2 cellular contexts compared by ENCODE assay signal in the genomic region with DNA sequence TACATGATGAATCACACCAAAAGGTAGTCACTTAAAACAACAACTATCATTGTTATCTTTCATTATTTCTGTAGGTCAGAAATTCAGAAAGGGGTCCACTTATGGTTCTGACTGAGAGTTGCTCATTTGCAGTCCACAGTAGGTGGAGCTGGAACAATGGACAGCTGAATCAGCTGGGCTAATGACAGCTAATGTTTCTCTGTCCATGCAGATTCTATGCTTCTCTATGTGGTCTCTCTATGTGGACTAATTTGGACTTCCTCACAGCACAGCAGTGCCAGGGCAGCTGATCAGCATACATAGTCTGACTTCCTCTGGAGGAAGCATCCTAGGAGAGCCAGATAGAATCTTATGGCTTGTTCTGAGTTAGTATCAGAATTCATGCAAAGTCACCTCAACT.
A peak's percentile ranks its signal among the peaks of the same experiment; 100 is the strongest.
TF ChIP-seq lines count a peak whose summit lies in the region.

No MANE protein-coding gene starts in this region.

TF ChIP-seq in IMR-90, 13 proteins besides CTCF, POLR2A, EP300 and RAD21:
- no peak for TF ChIP-seq SMC3 (IDR thresholded peaks at IDR 0.05; ENCODE audit: low read depth, low read length)
- no peak for TF ChIP-seq MAZ (IDR thresholded peaks at IDR 0.05; ENCODE audit: borderline replicate concordance, low read depth, low read length)
- TF ChIP-seq FOS (IDR thresholded peaks at IDR 0.05; ENCODE audit: low read depth, low read length) = no peak
- TF ChIP-seq RFX5 (IDR thresholded peaks at IDR 0.05; ENCODE audit: low read depth, low read length) = no peak
- TF ChIP-seq NFE2L2 (IDR thresholded peaks at IDR 0.05; ENCODE audit: low read depth, low read length) = no peak
- no peak for TF ChIP-seq MXI1 (IDR thresholded peaks at IDR 0.05; ENCODE audit: borderline replicate concordance, low read depth, low read length)
- no peak for TF ChIP-seq BHLHE40 (IDR thresholded peaks at IDR 0.05; ENCODE audit: low read depth, low read length)
- TF ChIP-seq CHD1 (IDR thresholded peaks at IDR 0.05; ENCODE audit: low read depth, low read length) = no peak
- no peak for TF ChIP-seq RCOR1 (IDR thresholded peaks at IDR 0.05; ENCODE audit: insufficient replicate concordance, low read length)
- TF ChIP-seq CEBPB (IDR thresholded peaks at IDR 0.05; ENCODE audit: low read depth, low read length) = no peak
- TF ChIP-seq, protein P1, sequence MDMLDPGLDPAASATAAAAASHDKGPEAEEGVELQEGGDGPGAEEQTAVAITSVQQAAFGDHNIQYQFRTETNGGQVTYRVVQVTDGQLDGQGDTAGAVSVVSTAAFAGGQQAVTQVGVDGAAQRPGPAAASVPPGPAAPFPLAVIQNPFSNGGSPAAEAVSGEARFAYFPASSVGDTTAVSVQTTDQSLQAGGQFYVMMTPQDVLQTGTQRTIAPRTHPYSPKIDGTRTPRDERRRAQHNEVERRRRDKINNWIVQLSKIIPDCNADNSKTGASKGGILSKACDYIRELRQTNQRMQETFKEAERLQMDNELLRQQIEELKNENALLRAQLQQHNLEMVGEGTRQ (IDR thresholded peaks at IDR 0.05; ENCODE audit: low read depth, low read length) = no peak
- TF ChIP-seq, protein P2, sequence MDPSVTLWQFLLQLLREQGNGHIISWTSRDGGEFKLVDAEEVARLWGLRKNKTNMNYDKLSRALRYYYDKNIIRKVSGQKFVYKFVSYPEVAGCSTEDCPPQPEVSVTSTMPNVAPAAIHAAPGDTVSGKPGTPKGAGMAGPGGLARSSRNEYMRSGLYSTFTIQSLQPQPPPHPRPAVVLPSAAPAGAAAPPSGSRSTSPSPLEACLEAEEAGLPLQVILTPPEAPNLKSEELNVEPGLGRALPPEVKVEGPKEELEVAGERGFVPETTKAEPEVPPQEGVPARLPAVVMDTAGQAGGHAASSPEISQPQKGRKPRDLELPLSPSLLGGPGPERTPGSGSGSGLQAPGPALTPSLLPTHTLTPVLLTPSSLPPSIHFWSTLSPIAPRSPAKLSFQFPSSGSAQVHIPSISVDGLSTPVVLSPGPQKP (IDR thresholded peaks at IDR 0.05; ENCODE audit: borderline replicate concordance, low read depth, low read length) = no peak
- no peak for TF ChIP-seq MAFK (IDR thresholded peaks at IDR 0.05; ENCODE audit: low read depth, low read length)

TF ChIP-seq in SK-N-SH, 30 proteins besides CTCF, POLR2A, EP300 and RAD21:
- TF ChIP-seq, protein P3, sequence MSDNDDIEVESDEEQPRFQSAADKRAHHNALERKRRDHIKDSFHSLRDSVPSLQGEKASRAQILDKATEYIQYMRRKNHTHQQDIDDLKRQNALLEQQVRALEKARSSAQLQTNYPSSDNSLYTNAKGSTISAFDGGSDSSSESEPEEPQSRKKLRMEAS (IDR thresholded peaks at IDR 0.05; ENCODE audit: low read depth) = no peak
- TF ChIP-seq, protein P4, sequence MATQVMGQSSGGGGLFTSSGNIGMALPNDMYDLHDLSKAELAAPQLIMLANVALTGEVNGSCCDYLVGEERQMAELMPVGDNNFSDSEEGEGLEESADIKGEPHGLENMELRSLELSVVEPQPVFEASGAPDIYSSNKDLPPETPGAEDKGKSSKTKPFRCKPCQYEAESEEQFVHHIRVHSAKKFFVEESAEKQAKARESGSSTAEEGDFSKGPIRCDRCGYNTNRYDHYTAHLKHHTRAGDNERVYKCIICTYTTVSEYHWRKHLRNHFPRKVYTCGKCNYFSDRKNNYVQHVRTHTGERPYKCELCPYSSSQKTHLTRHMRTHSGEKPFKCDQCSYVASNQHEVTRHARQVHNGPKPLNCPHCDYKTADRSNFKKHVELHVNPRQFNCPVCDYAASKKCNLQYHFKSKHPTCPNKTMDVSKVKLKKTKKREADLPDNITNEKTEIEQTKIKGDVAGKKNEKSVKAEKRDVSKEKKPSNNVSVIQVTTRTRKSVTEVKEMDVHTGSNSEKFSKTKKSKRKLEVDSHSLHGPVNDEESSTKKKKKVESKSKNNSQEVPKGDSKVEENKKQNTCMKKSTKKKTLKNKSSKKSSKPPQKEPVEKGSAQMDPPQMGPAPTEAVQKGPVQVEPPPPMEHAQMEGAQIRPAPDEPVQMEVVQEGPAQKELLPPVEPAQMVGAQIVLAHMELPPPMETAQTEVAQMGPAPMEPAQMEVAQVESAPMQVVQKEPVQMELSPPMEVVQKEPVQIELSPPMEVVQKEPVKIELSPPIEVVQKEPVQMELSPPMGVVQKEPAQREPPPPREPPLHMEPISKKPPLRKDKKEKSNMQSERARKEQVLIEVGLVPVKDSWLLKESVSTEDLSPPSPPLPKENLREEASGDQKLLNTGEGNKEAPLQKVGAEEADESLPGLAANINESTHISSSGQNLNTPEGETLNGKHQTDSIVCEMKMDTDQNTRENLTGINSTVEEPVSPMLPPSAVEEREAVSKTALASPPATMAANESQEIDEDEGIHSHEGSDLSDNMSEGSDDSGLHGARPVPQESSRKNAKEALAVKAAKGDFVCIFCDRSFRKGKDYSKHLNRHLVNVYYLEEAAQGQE (IDR thresholded peaks at IDR 0.05; ENCODE audit: low read depth, low read length) = 0 out of 2 replicates have a peak, but pooled peaks have one; percentile 39
